ENCODE assay signal across 8 cellular contexts in genomic region chr1:88890790-88891317, GRCh38. TPM values are rescaled to one million over a fixed set of nuclear protein-coding genes. Genes with fewer than 3 reads are reported as not detected.
A peak's percentile ranks its signal among the peaks of the same experiment; 100 is the strongest.
DNase-seq lines count a peak whose midpoint lies in the region; ATAC-seq lines count a peak whose summit lies in the region.

No MANE protein-coding gene starts in this region.

- H4K5ac ChIP-seq in mesendoderm (ENCODE audit: low read length): no peak overlapping the region

- H3K27me3 ChIP-seq in effector memory CD4-positive, alpha-beta T cell (replicated peaks; ENCODE audit: control insufficient read depth, insufficient read depth, low read length, poor library complexity, severe bottlenecking): no peaks in the 10 kb centered on the region
- no peaks in the 10 kb centered on the region for H3K27me3 ChIP-seq in mesendoderm (ENCODE audit: insufficient read depth, low read length, poor library complexity)

- peak overlapping the region; percentile 96 for H3K27ac ChIP-seq in effector memory CD4-positive, alpha-beta T cell (ENCODE audit: insufficient read depth, low read length, poor library complexity, severe bottlenecking)
- no peak overlapping the region for H3K27ac ChIP-seq in mesendoderm (ENCODE audit: low read depth, low read length)
- H3K27ac ChIP-seq in temporal lobe (ENCODE audit: low read depth, low read length): peak overlapping the region; percentile 83

- ATAC-seq in HG02870 (IDR thresholded peaks at IDR 0.05; ENCODE audit: unreplicated experiment): no peak

- H3K36me3 ChIP-seq in effector memory CD4-positive, alpha-beta T cell (ENCODE audit: control insufficient read depth, insufficient read depth, low read length): peaks cover 12% of the 10 kb centered on the region
- H3K36me3 ChIP-seq in mesendoderm (ENCODE audit: control insufficient read depth, insufficient read depth, low read length): no peaks in the 10 kb centered on the region

- H3K4me1 ChIP-seq in effector memory CD4-positive, alpha-beta T cell (ENCODE audit: control insufficient read depth, insufficient read depth, low read length, poor library complexity, severe bottlenecking): peaks cover 18% of the 10 kb centered on the region
- H3K4me1 ChIP-seq in mesendoderm (ENCODE audit: control insufficient read depth, low read depth, low read length): peaks cover 4% of the 10 kb centered on the region

- peaks cover 9% of the 10 kb centered on the region for H3K79me2 ChIP-seq in mesendoderm (ENCODE audit: control insufficient read depth, insufficient read depth, low read length)

- WGBS in mesendoderm (ENCODE audit: extremely low coverage, insufficient coverage, low lambda C conversion rate): no CpG with 5 or more reads among the region's 18 CpGs

- peaks cover 4% of the 10 kb centered on the region for H3K79me1 ChIP-seq in mesendoderm (ENCODE audit: low read length)

- no peak overlapping the region for H2BK15ac ChIP-seq in mesendoderm (replicated peaks; ENCODE audit: low read depth)

- H3K18ac ChIP-seq in mesendoderm (ENCODE audit: low read length): no peak overlapping the region

- peak overlapping the region; percentile 13 for H3K4me2 ChIP-seq in mesendoderm (ENCODE audit: low read length)

- peak overlapping the region; percentile 63 for H3K9ac ChIP-seq in mesendoderm (ENCODE audit: low read length)

- peak; percentile 57 for DNase-seq in SIG-M5 treated with dmso at 0.1 percent for 504 hours (lab: John Stamatoyannopoulos, UW; ENCODE audit: unreplicated experiment)
- DNase-seq in SIG-M5 (lab: John Stamatoyannopoulos, UW): no peak
- no peak for DNase-seq in Jurkat, Clone E6-1 (ENCODE audit: low read depth, low spot score)
- peak; percentile 30 for DNase-seq in UCSD-AML1 (lab: John Stamatoyannopoulos, UW; ENCODE audit: unreplicated experiment)
- peak in 2 of 3 donors; percentile 13 to 34 for DNase-seq in effector memory CD4-positive, alpha-beta T cell
- peak; percentile 57 for DNase-seq in mesendoderm

- H3K23ac ChIP-seq in mesendoderm (ENCODE audit: low read length): no peak overlapping the region

- H3K56ac ChIP-seq in mesendoderm (ENCODE audit: low read length): peak overlapping the region; percentile 46

- no peaks in the 10 kb centered on the region for H3K9me3 ChIP-seq in effector memory CD4-positive, alpha-beta T cell (ENCODE audit: control insufficient read depth, low read length)

- H3K4ac ChIP-seq in mesendoderm (ENCODE audit: low read depth, low read length): no peak overlapping the region

- peak overlapping the region; percentile 97 for H3K4me3 ChIP-seq in Jurkat, Clone E6-1 (ENCODE audit: low read length)
- peak overlapping the region; percentile 97 for H3K4me3 ChIP-seq in effector memory CD4-positive, alpha-beta T cell (ENCODE audit: insufficient read depth, low read depth, low read length, poor library complexity, severe bottlenecking)
- peak overlapping the region; percentile 44 for H3K4me3 ChIP-seq in mesendoderm (ENCODE audit: low read length)

- H4K8ac ChIP-seq in mesendoderm (ENCODE audit: low read depth, low read length): no peak overlapping the region

- no peak overlapping the region for H2BK120ac ChIP-seq in mesendoderm (ENCODE audit: low read depth, low read length)

- no peak overlapping the region for H2BK5ac ChIP-seq in mesendoderm (ENCODE audit: low read length)

- no peak overlapping the region for H2AK5ac ChIP-seq in mesendoderm (ENCODE audit: low read length)

RNA-seq across cellular contexts. Expression of gene GTF2B, which starts 0.5 kb away (rescaled TPM):
- 71.4 TPM for polyA plus RNA-seq in Jurkat, Clone E6-1 (2012; ENCODE audit: insufficient read depth, insufficient read length)
- 22.7 TPM for polyA plus RNA-seq in mesendoderm (2013, experiment 1 of 2)
- 21.6 TPM for polyA plus RNA-seq in mesendoderm (2013, experiment 2 of 2)
- total RNA-seq in temporal lobe: 60.0 TPM

Comparison
In these comparisons a context has a peak if more than half of its experiments do, and no peak if none do; other contexts are left out.
1. DNase-seq: peak in SIG-M5 treated with dmso at 0.1 percent for 504 hours (single experiment), UCSD-AML1 (single experiment), effector memory CD4-positive, alpha-beta T cell (2 of 3) and mesendoderm (single experiment); none in SIG-M5 (single experiment) and Jurkat, Clone E6-1 (single experiment).
2. H3K4me3 ChIP-seq: peak in every context shown above with its lines; median percentile 97 in Jurkat, Clone E6-1; 97 in effector memory CD4-positive, alpha-beta T cell; 44 in mesendoderm.